ENCODE assay signal across 10 cellular contexts in genomic region chr7:139725843-139726484, GRCh38. TPM values are rescaled to one million over a fixed set of nuclear protein-coding genes. Genes with fewer than 3 reads are reported as not detected.
DNase-seq lines count a peak whose midpoint lies in the region; ATAC-seq and TF ChIP-seq lines count a peak whose summit lies in the region.
"Had no signal": no experiment of that assay in that cellular context is flagged by ENCODE, and none has a peak within 500 bp of the region (broad histone marks: within the 10 kb centered on the region; RNA-seq: fewer than 3 reads in every experiment).

No MANE protein-coding gene starts in this region.

- H3K27ac ChIP-seq in breast epithelium (peak overlapping the region; percentile 42 to 44), trophoblast cell (ENCODE audit: low read depth, low read length) (no peak overlapping the region)
- H3K27ac ChIP-seq: parathyroid adenoma had no signal

- H3K36me3 Mint-ChIP-seq in CD14-positive monocyte: peaks cover 15 to 24% of the 10 kb centered on the region in 2 donors
- peaks cover 12% of the 10 kb centered on the region for H3K36me3 Mint-ChIP-seq in natural killer cell treated with Interleukin-12 subunit alpha and Interleukin-12 subunit beta and Interleukin-15 and Interleukin-18, amount 100 ng/mL, for 72 hours

- H4K8ac ChIP-seq in trophoblast cell (ENCODE audit: low read depth, low read length): no peak overlapping the region

- H3K4me1 Mint-ChIP-seq in CD14-positive monocyte: peaks cover 74% of the 10 kb centered on the region
- H3K4me1 Mint-ChIP-seq in natural killer cell treated with Interleukin-12 subunit alpha and Interleukin-12 subunit beta and Interleukin-15 and Interleukin-18, amount 100 ng/mL, for 72 hours (ENCODE audit: low read depth in 2 of 2): peaks cover 52 to 62% of the 10 kb centered on the region in 2 donors

- no peak overlapping the region for H3K4ac ChIP-seq in trophoblast cell (ENCODE audit: low read depth, low read length)

- H3K36me3 ChIP-seq in breast epithelium: no peaks in the 10 kb centered on the region
- H3K36me3 ChIP-seq in trophoblast cell (ENCODE audit: control insufficient read depth in 1 of 2, insufficient read depth in 2 of 2, low read length in 2 of 2): no peaks in the 10 kb centered on the region

- H3K9me3 ChIP-seq in breast epithelium: no peaks in the 10 kb centered on the region
- peaks cover 2% of the 10 kb centered on the region for H3K9me3 ChIP-seq in trophoblast cell (ENCODE audit: insufficient read depth, low read depth, low read length)

- DNase-seq in CD14-positive monocyte (ENCODE audit: low spot score): peak; percentile 68
- no peak for DNase-seq in breast epithelium (ENCODE audit: low spot score in 2 of 2)
- DNase-seq in natural killer cell treated with Interleukin-12 subunit alpha and Interleukin-12 subunit beta and Interleukin-15 and Interleukin-18, amount 100 ng/mL, for 72 hours (ENCODE audit: low spot score): no peak
- no peak for DNase-seq in GF-D8 (lab: John Stamatoyannopoulos, UW)
- no peak for DNase-seq in dedifferentiated amniotic fluid mesenchymal stem cell (ENCODE audit: extremely low spot score)
- DNase-seq in trophoblast cell: no peak
- DNase-seq: DMS153 had no signal

- H3K14ac ChIP-seq in trophoblast cell (ENCODE audit: low read length): no peak overlapping the region

- H2BK5ac ChIP-seq in trophoblast cell (ENCODE audit: low read depth, low read length, poor library complexity): no peak overlapping the region

- intact Hi-C loops in CD14-positive monocyte (cut with micrococcal nuclease): loop anchor here in 1 of 2 donors (5.0 kb wide), 1 partner anchor 79 kb away; no protein-coding TSS in a partner anchor
- intact Hi-C loops in breast epithelium (cut with DNase I; ENCODE audit: low total_unique reads): no loop called here

- H3K9me3 Mint-ChIP-seq in CD14-positive monocyte: peaks cover 0 to 3% (median 0%) of the 10 kb centered on the region in 7 donors
- peaks cover 3% of the 10 kb centered on the region for H3K9me3 Mint-ChIP-seq in natural killer cell treated with Interleukin-12 subunit alpha and Interleukin-12 subunit beta and Interleukin-15 and Interleukin-18, amount 100 ng/mL, for 72 hours

- peaks cover 0 to 4% (median 0%) of the 10 kb centered on the region in 3 donors for H3K27me3 Mint-ChIP-seq in CD14-positive monocyte (ENCODE audit: low read depth in 3 of 3)
- no peaks in the 10 kb centered on the region for H3K27me3 Mint-ChIP-seq in natural killer cell treated with Interleukin-12 subunit alpha and Interleukin-12 subunit beta and Interleukin-15 and Interleukin-18, amount 100 ng/mL, for 72 hours

- no peak overlapping the region for H3K9ac ChIP-seq in trophoblast cell (ENCODE audit: low read length)
- H3K9ac ChIP-seq: parathyroid adenoma had no signal

- H3K4me3 ChIP-seq in breast epithelium (no peak overlapping the region), trophoblast cell (ENCODE audit: low read depth, low read length) (no peak overlapping the region)

- H2BK12ac ChIP-seq in trophoblast cell (ENCODE audit: low read length): no peak overlapping the region

- peak overlapping the region; percentile 43 to 85 for H3K4me3 Mint-ChIP-seq in CD14-positive monocyte
- peak overlapping the region; percentile 91 for H3K4me3 Mint-ChIP-seq in natural killer cell treated with Interleukin-12 subunit alpha and Interleukin-12 subunit beta and Interleukin-15 and Interleukin-18, amount 100 ng/mL, for 72 hours

- no peak overlapping the region for H3K23ac ChIP-seq in trophoblast cell (ENCODE audit: low read length)

- no peak overlapping the region for H3K4me2 ChIP-seq in trophoblast cell (ENCODE audit: low read length)

- H2BK120ac ChIP-seq in trophoblast cell (ENCODE audit: insufficient read depth, low read length, poor library complexity): no peak overlapping the region

- no CpG with 5 or more reads among the region's 6 CpGs for WGBS in trophoblast cell (ENCODE audit: extremely low coverage, insufficient coverage, insufficient read length)

- no peaks in the 10 kb centered on the region for H3K79me2 ChIP-seq in trophoblast cell (ENCODE audit: control insufficient read depth, insufficient read depth, low read length, poor library complexity)

- H3K27ac Mint-ChIP-seq in CD14-positive monocyte: peak overlapping the region; percentile 96 to 100 (median 99)
- H3K27ac Mint-ChIP-seq in natural killer cell treated with Interleukin-12 subunit alpha and Interleukin-12 subunit beta and Interleukin-15 and Interleukin-18, amount 100 ng/mL, for 72 hours: peak overlapping the region; percentile 93 to 95

- no peak overlapping the region for H2AK5ac ChIP-seq in trophoblast cell (ENCODE audit: low read length)

- peaks cover 0 to 8% of the 10 kb centered on the region in 2 donors for H3K4me1 ChIP-seq in breast epithelium
- H3K4me1 ChIP-seq in trophoblast cell (ENCODE audit: control insufficient read depth in 1 of 2, insufficient read depth in 2 of 2, low read length in 2 of 2): no peaks in the 10 kb centered on the region

- H3K79me1 ChIP-seq in trophoblast cell (ENCODE audit: low read length): no peaks in the 10 kb centered on the region

- TF ChIP-seq POLR2A in breast epithelium (IDR thresholded peaks at IDR 0.05): no peak

- TF ChIP-seq CTCF in CD14-positive monocyte (IDR thresholded peaks at IDR 0.05) (no peak), breast epithelium (IDR thresholded peaks at IDR 0.05) (no peak)

- no peak overlapping the region for H4K91ac ChIP-seq in trophoblast cell (ENCODE audit: low read depth, low read length)

- no peak overlapping the region for H3K18ac ChIP-seq in trophoblast cell (ENCODE audit: low read length)

- no peak overlapping the region for H4K12ac ChIP-seq in trophoblast cell (ENCODE audit: low read depth, low read length)

- no peak overlapping the region for H2AFZ ChIP-seq in trophoblast cell (ENCODE audit: insufficient read depth, low read length, poor library complexity)
- H2AFZ ChIP-seq: parathyroid adenoma had no signal

- H3K27me3 ChIP-seq in breast epithelium: no peaks in the 10 kb centered on the region
- no peaks in the 10 kb centered on the region for H3K27me3 ChIP-seq in trophoblast cell (ENCODE audit: insufficient read depth, low read length)

- ATAC-seq in HG03442 (IDR thresholded peaks at IDR 0.05; ENCODE audit: unreplicated experiment) (peak; percentile 29), HG02588 (IDR thresholded peaks at IDR 0.05; ENCODE audit: unreplicated experiment) (no peak)
- peak; percentile 24 to 54 for ATAC-seq in natural killer cell treated with Interleukin-12 subunit alpha and Interleukin-12 subunit beta and Interleukin-15 and Interleukin-18, amount 100 ng/mL, for 72 hours

RNA-seq across cellular contexts. Expression of gene HIPK2, which starts 51.8 kb away (rescaled TPM):
- polyA plus RNA-seq in CD14-positive monocyte: 1 to 10 TPM; 1.6 to 3.0 TPM
- 10 to 100 TPM; 26.4 to 31.8 (median 31.1) TPM for total RNA-seq in breast epithelium
- 100 to 1,000 TPM; 152 to 245 TPM for total RNA-seq in natural killer cell treated with Interleukin-12 subunit alpha and Interleukin-12 subunit beta and Interleukin-15 and Interleukin-18, amount 100 ng/mL, for 72 hours
- 6.8 and 8.0 TPM in 2 replicates for polyA plus RNA-seq in trophoblast cell (2013)

Comparison
In these comparisons a context has a peak if more than half of its experiments do, and no peak if none do; other contexts are left out.
1. RNA of gene HIPK2, which starts 51.8 kb away (total RNA-seq): 152 to 245 TPM in natural killer cell treated with Interleukin-12 subunit alpha and Interleukin-12 subunit beta and Interleukin-15 and Interleukin-18, amount 100 ng/mL, for 72 hours; 26.4 to 31.8 TPM in breast epithelium; every median in the first group is over 4 times any median in the second.